In genomic region chr11:78040691-78041379, GRCh38 we compare ENCODE assay signal across 10 cellular contexts. TPM values are rescaled to one million over a fixed set of nuclear protein-coding genes. Genes with fewer than 3 reads are reported as not detected.
A peak's percentile ranks its signal among the peaks of the same experiment; 100 is the strongest.
DNase-seq lines count a peak whose midpoint lies in the region; ATAC-seq and TF ChIP-seq lines count a peak whose summit lies in the region.
"Had no signal": no experiment of that assay in that cellular context is flagged by ENCODE, and none has a peak within 500 bp of the region (broad histone marks: within the 10 kb centered on the region; RNA-seq: fewer than 3 reads in every experiment).

No MANE protein-coding gene starts in this region.

- H3K79me2 ChIP-seq in mammary epithelial cell (ENCODE audit: insufficient read depth, low read length) (no peaks in the 10 kb centered on the region), osteoblast (ENCODE audit: insufficient read depth, low read length) (no peaks in the 10 kb centered on the region)

- H2AFZ ChIP-seq in mammary epithelial cell (ENCODE audit: low read depth, low read length) (peak overlapping the region; percentile 3), osteoblast (ENCODE audit: low read length) (peak overlapping the region; percentile 71)

- H3K27me3 ChIP-seq in mammary epithelial cell (ENCODE audit: insufficient read depth, low read length) (no peaks in the 10 kb centered on the region), osteoblast (ENCODE audit: insufficient read depth, low read length) (no peaks in the 10 kb centered on the region)

- CTCF ChIA-PET in mammary epithelial cell (lab: Charles Lee; ENCODE audit: low non-redundant PET) = no interaction called here

- in situ Hi-C loops in mammary epithelial cell (cut with MboI; ENCODE audit: low sequenced_read_pairs in 2 of 2) = no loop called here

- no TSS peak for BruUV-seq in mammary epithelial cell (replicated peaks; lab: Mats Ljungman, UMichigan)

- H3K4me1 ChIP-seq in mammary epithelial cell (ENCODE audit: insufficient read depth, low read length) = peaks cover 25% of the 10 kb centered on the region
- H3K4me1 ChIP-seq in osteoblast (ENCODE audit: insufficient read depth, low read length) = peaks cover 23% of the 10 kb centered on the region

- H3K9ac ChIP-seq in mammary epithelial cell (ENCODE audit: insufficient read depth, low read length) = no peak overlapping the region

- H3K9me3 ChIP-seq in mammary epithelial cell (replicated peaks; ENCODE audit: insufficient read depth, low read length) (no peaks in the 10 kb centered on the region), osteoblast (ENCODE audit: low read depth, low read length) (no peaks in the 10 kb centered on the region)

- no peak for ATAC-seq in GM21737 (IDR thresholded peaks at IDR 0.05; ENCODE audit: unreplicated experiment)

- intact Hi-C loops in mammary epithelial cell (cut with micrococcal nuclease) = no loop called here

- TF ChIP-seq CTCF in mammary epithelial cell (conservative IDR thresholded peaks at IDR 0.05 in 1 of 2, IDR thresholded peaks at IDR 0.05 in 1 of 2; ENCODE audit: extremely low read depth in 1 of 2, insufficient read depth in 1 of 2, low read depth in 1 of 2, low read length in 2 of 2) = no peak
- no peak for TF ChIP-seq CTCF in osteoblast (IDR thresholded peaks at IDR 0.05; ENCODE audit: extremely low read depth, low read depth, low read length)

- dilution Hi-C loops in mammary epithelial cell (cut with HindIII; ENCODE audit: low sequenced_read_pairs) = no loop called here

- peak overlapping the region; percentile 91 for H3K27ac ChIP-seq in mammary epithelial cell (ENCODE audit: insufficient read depth, low read depth, low read length)
- peak overlapping the region; percentile 94 for H3K27ac ChIP-seq in osteoblast (ENCODE audit: low read depth, low read length)
- H3K27ac ChIP-seq in substantia nigra (ENCODE audit: low read depth, low read length, poor library complexity, severe bottlenecking) = no peak overlapping the region

- H3K36me3 ChIP-seq in mammary epithelial cell (ENCODE audit: insufficient read depth, low read length) (no peaks in the 10 kb centered on the region), osteoblast (ENCODE audit: insufficient read depth, low read length) (no peaks in the 10 kb centered on the region)

- H3K4me3 ChIP-seq in mammary epithelial cell (replicated peaks in 1 of 3; ENCODE audit: insufficient read depth in 1 of 3, low read depth in 2 of 3, low read length in 3 of 3) (no peak overlapping the region), osteoblast (ENCODE audit: insufficient read depth, low read length) (peak overlapping the region; percentile 15)

- H4K20me1 ChIP-seq in mammary epithelial cell (ENCODE audit: insufficient read depth, low read length) (no peaks in the 10 kb centered on the region), osteoblast (ENCODE audit: insufficient read depth, low read length) (no peaks in the 10 kb centered on the region)

- DNase-seq in DMS153 treated with DMSO at 0.1 percent for 48 hours (lab: John Stamatoyannopoulos, UW; ENCODE audit: unreplicated experiment) (peak; percentile 11), HT1080 (ENCODE audit: low read depth) (peak; percentile 68), mammary epithelial cell (no peak), osteoblast (ENCODE audit: insufficient read length, low spot score, missing footprints) (no peak), substantia nigra (lab: John Stamatoyannopoulos, UW) (no peak), islet precursor cell (no peak), GOT3 (lab: John Stamatoyannopoulos, UW) (no peak)

- WGBS in mammary epithelial cell (ENCODE audit: low coverage, missing lambda C conversion rate) = 85% methylated on average over 14 of the region's 15 CpGs

- H3K4me2 ChIP-seq in mammary epithelial cell (ENCODE audit: insufficient read depth, low read depth, low read length) (peak overlapping the region; percentile 61), osteoblast (ENCODE audit: insufficient read depth, low read length) (peak overlapping the region; percentile 82)

RNA-seq across cellular contexts. Expression of gene KCTD14, which starts 17.8 kb away (rescaled TPM):
- 15.0 and 20.1 TPM in 2 replicates for total RNA-seq in HT1080 (2014; rRNA removed; shearing (Covaris generic))
- 21.4 and 26.2 TPM in 2 replicates for polyA plus RNA-seq in HT1080 (2015; cell fraction: cytosol; rRNA removed)
- 12.7 and 13.0 TPM in 2 replicates for polyA plus RNA-seq in HT1080 (2015; cell fraction: nucleus; rRNA removed)
- total RNA-seq in mammary epithelial cell (10 to 100 TPM in 1 of 2 donors, 1 to 10 TPM in 1; 7.2 to 11.1 TPM), osteoblast (0.29 and 0.36 TPM in 2 replicates)
- 23.2 TPM for polyA plus RNA-seq in mammary epithelial cell
- 18.1 TPM for polyA minus RNA-seq in mammary epithelial cell

RNA-seq across cellular contexts. Expression of gene THRSP, which starts 22.8 kb away (rescaled TPM):
- not detected in 2 replicates for total RNA-seq in HT1080 (2014; rRNA removed; shearing (Covaris generic))
- polyA plus RNA-seq in HT1080 (2015; cell fraction: cytosol; rRNA removed) = not detected in 2 replicates
- polyA plus RNA-seq in HT1080 (2015; cell fraction: nucleus; rRNA removed) = 0.19 and 0.26 TPM in 2 replicates
- total RNA-seq in mammary epithelial cell (not detected), osteoblast (not detected in 2 replicates)
- polyA plus RNA-seq in mammary epithelial cell = not detected
- not detected for polyA minus RNA-seq in mammary epithelial cell
- total RNA-seq: LHCN-M2, progenitor cell of endocrine pancreas had no signal

RNA-seq across cellular contexts. Expression of gene NDUFC2, which starts 38.8 kb away (rescaled TPM):
- total RNA-seq in HT1080 (2014; rRNA removed; shearing (Covaris generic)) = 244 and 279 TPM in 2 replicates
- 218 and 224 TPM in 2 replicates for polyA plus RNA-seq in HT1080 (2015; cell fraction: cytosol; rRNA removed)
- polyA plus RNA-seq in HT1080 (2015; cell fraction: nucleus; rRNA removed) = 83.6 and 110 TPM in 2 replicates
- total RNA-seq in mammary epithelial cell = 100 to 1,000 TPM; 108 to 209 TPM
- 165 TPM for polyA plus RNA-seq in mammary epithelial cell
- polyA minus RNA-seq in mammary epithelial cell = 11.5 TPM
- 98.1 and 115 TPM in 2 replicates for total RNA-seq in osteoblast

RNA-seq across cellular contexts. Expression of gene INTS4, which starts 46.4 kb away (rescaled TPM):
- 31.0 and 37.7 TPM in 2 replicates for total RNA-seq in HT1080 (2014; rRNA removed; shearing (Covaris generic))
- polyA plus RNA-seq in HT1080 (2015; cell fraction: cytosol; rRNA removed) = 20.0 and 20.3 TPM in 2 replicates
- polyA plus RNA-seq in HT1080 (2015; cell fraction: nucleus; rRNA removed) = 91.4 and 94.4 TPM in 2 replicates
- 10 to 100 TPM; 25.0 to 28.0 TPM for total RNA-seq in mammary epithelial cell
- polyA plus RNA-seq in mammary epithelial cell = 15.7 TPM
- 28.7 TPM for polyA minus RNA-seq in mammary epithelial cell
- total RNA-seq in osteoblast = 35.8 and 43.6 TPM in 2 replicates

Comparison
In these comparisons a context has a peak if more than half of its experiments do, and no peak if none do; other contexts are left out.
1. DNase-seq: peak in DMS153 treated with DMSO at 0.1 percent for 48 hours (single experiment) and HT1080 (single experiment); none in mammary epithelial cell (single experiment), osteoblast (single experiment), substantia nigra (0 of 49), islet precursor cell (single experiment) and GOT3 (single experiment).